In the genomic region with DNA sequence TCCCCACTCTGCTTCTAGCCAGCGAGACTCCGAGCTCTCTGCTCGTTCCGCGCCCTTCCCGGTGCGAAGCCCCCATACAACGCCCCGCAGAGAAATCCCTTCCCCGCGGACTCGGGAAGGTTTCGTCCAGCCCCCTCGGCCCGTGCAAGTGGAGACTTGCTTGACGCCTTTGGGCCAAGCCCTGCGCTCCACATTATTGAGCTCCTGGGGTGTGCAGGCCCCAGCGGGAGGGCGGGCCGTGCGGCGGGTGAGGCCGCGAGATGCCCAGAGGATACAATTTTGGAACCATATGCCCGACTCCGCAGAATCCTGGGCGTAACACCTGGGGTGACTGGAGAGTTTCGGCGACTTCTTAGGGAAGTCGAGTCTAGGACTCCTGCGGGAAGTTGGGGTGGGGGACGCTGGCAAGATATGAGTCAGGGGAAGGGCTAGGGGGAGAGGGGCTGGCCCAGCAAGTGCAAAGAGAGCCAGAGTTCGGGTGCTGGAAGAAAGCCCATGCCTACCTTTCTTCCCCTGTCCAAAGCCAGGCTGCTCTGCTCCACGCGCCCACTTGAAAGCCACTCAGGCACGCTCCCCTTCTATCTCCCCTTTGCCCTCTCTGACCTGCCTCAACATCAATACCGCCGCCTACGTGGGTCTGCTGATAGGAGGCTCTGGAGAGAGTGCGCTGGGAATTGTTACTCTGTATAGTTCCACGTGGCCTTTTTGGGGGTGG, we compare ENCODE assay signal across 9 cellular contexts.
A peak's percentile ranks its signal among the peaks of the same experiment; 100 is the strongest.
DNase-seq lines count a peak whose midpoint lies in the region; ATAC-seq and TF ChIP-seq lines count a peak whose summit lies in the region.
"Had no signal": no experiment of that assay in that cellular context is flagged by ENCODE, and none has a peak within 500 bp of the region (broad histone marks: within the 10 kb centered on the region; RNA-seq: fewer than 3 reads in every experiment).

No MANE protein-coding gene starts in this region.

- peak overlapping the region; percentile 97 for H3K27ac ChIP-seq in RWPE1

- POLR2A ChIA-PET in RWPE1 (lab: Yijun Ruan, JAX; ENCODE audit: low non-redundant PET): no interaction called here

- peak overlapping the region; percentile 31 to 36 for H3K4me3 ChIP-seq in foreskin fibroblast (ENCODE audit: low read depth in 1 of 2, low read length in 2 of 2)

- peak; percentile 3 for ATAC-seq in stimulated activated naive CD8-positive, alpha-beta T cell treated with anti-CD3 and anti-CD28 coated beads, Interleukin-15, amount 100 ng/mL, for 72 hours

- H3K9me3 Mint-ChIP-seq in stimulated activated naive CD8-positive, alpha-beta T cell treated with anti-CD3 and anti-CD28 coated beads, Interleukin-15, amount 100 ng/mL, for 72 hours: no peaks in the 10 kb centered on the region

- TF ChIP-seq CTCF in RWPE1 (conservative IDR thresholded peaks at IDR 0.05; ENCODE audit: low read depth) (no peak), foreskin fibroblast (IDR thresholded peaks at IDR 0.05; ENCODE audit: low read depth, low read length) (no peak)

- no peaks in the 10 kb centered on the region for H3K27me3 Mint-ChIP-seq in stimulated activated naive CD8-positive, alpha-beta T cell treated with anti-CD3 and anti-CD28 coated beads, Interleukin-15, amount 100 ng/mL, for 72 hours

- peak overlapping the region; percentile 37 to 63 for H3K4me3 Mint-ChIP-seq in stimulated activated naive CD8-positive, alpha-beta T cell treated with anti-CD3 and anti-CD28 coated beads, Interleukin-15, amount 100 ng/mL, for 72 hours

- H3K4me1 Mint-ChIP-seq in stimulated activated naive CD8-positive, alpha-beta T cell treated with anti-CD3 and anti-CD28 coated beads, Interleukin-15, amount 100 ng/mL, for 72 hours: peaks cover 54% of the 10 kb centered on the region

- H3K27ac Mint-ChIP-seq in stimulated activated naive CD8-positive, alpha-beta T cell treated with anti-CD3 and anti-CD28 coated beads, Interleukin-15, amount 100 ng/mL, for 72 hours: peak overlapping the region in 1 of 2 donors; percentile 82

- DNase-seq in NCI-H2227 (lab: John Stamatoyannopoulos, UW; ENCODE audit: unreplicated experiment): peak; percentile 52
- DNase-seq in NCI-H2227 treated with DMSO at 0.1 percent for 48 hours (lab: John Stamatoyannopoulos, UW): no peak
- DNase-seq in RWPE1 (ENCODE audit: low spot score): peak; percentile 71
- peak in 1 of 2 donors; percentile 61 for DNase-seq in foreskin fibroblast
- no peak for DNase-seq in stimulated activated naive CD8-positive, alpha-beta T cell treated with anti-CD3 and anti-CD28 coated beads, Interleukin-15, amount 100 ng/mL, for 72 hours
- no peak for DNase-seq in NOMO-1 (lab: John Stamatoyannopoulos, UW; ENCODE audit: unreplicated experiment in 2 of 2)
- DNase-seq in germinal center (ENCODE audit: low spot score): no peak
- no peak for DNase-seq in effector CD4-positive, alpha-beta T cell
- DNase-seq: NCI-H2107 had no signal

- CTCF ChIA-PET in RWPE1 (lab: Yijun Ruan, JAX): no interaction called here

Comparison
In these comparisons a context has a peak if more than half of its experiments do, and no peak if none do; other contexts are left out.
1. DNase-seq: peak in NCI-H2227 (single experiment) and RWPE1 (single experiment); none in NCI-H2227 treated with DMSO at 0.1 percent for 48 hours (single experiment), stimulated activated naive CD8-positive, alpha-beta T cell treated with anti-CD3 and anti-CD28 coated beads, Interleukin-15, amount 100 ng/mL, for 72 hours (0 of 2), NOMO-1 (0 of 2), germinal center (single experiment) and effector CD4-positive, alpha-beta T cell (single experiment).